ENCODE assay signal across 1 cellular context in the genomic region with DNA sequence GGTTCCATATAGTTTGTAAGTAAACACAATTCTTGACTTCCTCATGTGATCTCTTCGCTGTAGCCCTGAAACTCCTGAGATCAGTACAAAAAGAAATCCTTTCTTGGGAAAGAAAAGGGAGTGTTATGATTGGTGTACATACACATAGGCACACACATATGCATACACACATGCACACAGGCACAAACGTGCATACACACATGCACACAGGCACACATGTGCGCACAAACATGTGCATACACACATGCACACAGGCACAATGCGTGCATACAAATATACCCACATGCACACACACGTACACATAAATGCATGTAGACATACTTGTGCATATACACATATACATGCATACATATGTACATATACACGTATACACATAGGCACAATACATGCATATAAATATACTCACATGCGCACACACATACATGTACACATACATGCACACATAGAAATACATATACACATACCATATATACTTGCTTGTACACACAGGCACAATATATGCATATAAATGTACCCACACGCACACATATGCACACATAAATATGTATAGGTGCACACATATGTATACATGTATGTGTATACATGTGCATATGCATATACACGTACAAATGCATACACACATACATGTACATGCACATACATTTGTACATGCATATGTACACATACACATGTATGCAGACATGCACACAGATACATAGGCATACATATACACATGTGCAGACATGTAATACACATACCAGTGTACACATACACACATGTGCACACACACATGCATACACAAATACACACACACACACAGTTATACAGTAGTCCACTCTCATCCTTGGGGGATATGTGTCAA.
TF ChIP-seq lines count a peak whose summit lies in the region.

No MANE protein-coding gene starts in this region.

TF ChIP-seq in GM23338, 12 proteins besides CTCF, POLR2A, EP300 and RAD21 (continued from another document):
- TF ChIP-seq ZNF462 (CRISPR knock-in tag; IDR thresholded peaks at IDR 0.05) (no peak), EZH2 (IDR thresholded peaks at IDR 0.05; ENCODE audit: low read depth, unreplicated experiment) (no peak), STAT1 (IDR thresholded peaks at IDR 0.05; ENCODE audit: unreplicated experiment) (no peak), ZNF331 (CRISPR knock-in tag; IDR thresholded peaks at IDR 0.05; ENCODE audit: low read depth) (no peak)
TF ChIP-seq in GM23338: peak in this region for 0.
